In genomic region chr9:27495480-27496133, GRCh38 we compare ENCODE assay signal across 18 cellular contexts. TPM values are rescaled to one million over a fixed set of nuclear protein-coding genes. Genes with fewer than 3 reads are reported as not detected.
"Had no signal": no experiment of that assay in that cellular context is flagged by ENCODE, and none has a peak within 500 bp of the region (broad histone marks: within the 10 kb centered on the region; RNA-seq: fewer than 3 reads in every experiment).

No MANE protein-coding gene starts in this region.

- H3K36me3 ChIP-seq: adrenal gland, cardiac muscle cell, esophagus muscularis mucosa, pancreas, sigmoid colon had no signal

- DNase-seq: activated CD4-positive, alpha-beta memory T cell treated with anti-CD3 and anti-CD28 coated beads, Interleukin-2, amount 10 ng/mL, durations not matched to agents 7 days and 5 days; activated CD4-positive, alpha-beta T cell treated with anti-CD3 and anti-CD28 coated beads for 4 hours; activated effector memory CD4-positive, alpha-beta T cell treated with Interleukin-2 at 50 U/mL for 16 hours; activated T-cell treated with anti-CD3 and anti-CD28 coated beads, Interleukin-2, amount 50 U/mL, for 24 hours; adrenal gland; immature natural killer cell; midbrain; pancreas; sigmoid colon; stimulated activated CD4-positive, alpha-beta T cell treated with anti-CD3 and anti-CD28 coated beads, Interleukin-2, amount 100 ng/mL, for 24 hours; T-helper 17 cell had no signal

- FAIRE-seq: endometrium, pancreas had no signal

- H3K36me3 Mint-ChIP-seq: immature natural killer cell had no signal

- H3K4me1 Mint-ChIP-seq: activated naive CD4-positive, alpha-beta T cell treated with anti-CD3 and anti-CD28 coated beads, Interleukin-2, amount 50 U/mL, for 24 hours had no signal

- H3K4me1 ChIP-seq: pancreas had no signal

- H3K27ac ChIP-seq: adrenal gland, cardiac muscle cell, pancreas, sigmoid colon had no signal

- H3K4me3 ChIP-seq: adrenal gland, cardiac muscle cell, esophagus muscularis mucosa, lung, pancreas, sigmoid colon had no signal

- H3K27ac Mint-ChIP-seq: activated CD4-positive, alpha-beta memory T cell treated with anti-CD3 and anti-CD28 coated beads, Interleukin-2, amount 10 ng/mL, durations not matched to agents 7 days and 5 days; activated naive CD4-positive, alpha-beta T cell treated with anti-CD3 and anti-CD28 coated beads, Interleukin-2, amount 50 U/mL, for 24 hours; activated T-cell treated with anti-CD3 and anti-CD28 coated beads, Interleukin-2, amount 50 U/mL, for 24 hours; immature natural killer cell; T-helper 17 cell had no signal

- H3K9me3 ChIP-seq: adrenal gland, esophagus muscularis mucosa, pancreas, sigmoid colon had no signal

- H3K4me3 Mint-ChIP-seq: activated CD4-positive, alpha-beta memory T cell treated with anti-CD3 and anti-CD28 coated beads, Interleukin-2, amount 10 ng/mL, durations not matched to agents 7 days and 5 days; activated naive CD4-positive, alpha-beta T cell treated with anti-CD3 and anti-CD28 coated beads, Interleukin-2, amount 50 U/mL, for 24 hours; activated T-cell treated with anti-CD3 and anti-CD28 coated beads, Interleukin-2, amount 50 U/mL, for 24 hours; immature natural killer cell; T-helper 17 cell had no signal

- ATAC-seq: pancreas, T-helper 17 cell had no signal

- H3K27me3 Mint-ChIP-seq: activated CD4-positive, alpha-beta memory T cell treated with anti-CD3 and anti-CD28 coated beads, Interleukin-2, amount 10 ng/mL, durations not matched to agents 7 days and 5 days; activated naive CD4-positive, alpha-beta T cell treated with anti-CD3 and anti-CD28 coated beads, Interleukin-2, amount 50 U/mL, for 24 hours; activated T-cell treated with anti-CD3 and anti-CD28 coated beads, Interleukin-2, amount 50 U/mL, for 24 hours; T-helper 17 cell had no signal

- H3K27me3 ChIP-seq: adrenal gland, cardiac muscle cell, esophagus muscularis mucosa, pancreas, sigmoid colon had no signal

RNA-seq across cellular contexts. Expression of gene IFNK, which starts 28.5 kb away (rescaled TPM):
- total RNA-seq: activated CD4-positive, alpha-beta memory T cell treated with anti-CD3 and anti-CD28 coated beads, Interleukin-2, amount 10 ng/mL, durations not matched to agents 7 days and 5 days; adrenal gland; cardiac muscle cell; esophagus muscularis mucosa; lung; myocyte; pancreas; sigmoid colon; T-helper 17 cell; urinary bladder had no signal
- polyA plus RNA-seq: adrenal gland, cardiac muscle cell, immature natural killer cell, lung, pancreas, sigmoid colon, urinary bladder had no signal

RNA-seq across cellular contexts. Expression of gene MOB3B, which starts 34.0 kb away (rescaled TPM):
- total RNA-seq: myocyte had no signal
